In genomic region chr13:78022164-78022877, GRCh38 we compare ENCODE assay signal across 8 cellular contexts.
DNase-seq lines count a peak whose midpoint lies in the region; ATAC-seq, FAIRE-seq and TF ChIP-seq lines count a peak whose summit lies in the region.

No MANE protein-coding gene starts in this region.

- intact Hi-C loops in left cardiac atrium (cut with DNase I), result no loop called here

- no peak for TF ChIP-seq CTCF in D721Med (IDR thresholded peaks at IDR 0.05; ENCODE audit: insufficient read depth, missing control alignments)

- peak; percentile 100 for ATAC-seq in GM18520 (IDR thresholded peaks at IDR 0.05; ENCODE audit: unreplicated experiment)
- peak; percentile 100 for ATAC-seq in HG02642 (IDR thresholded peaks at IDR 0.05; ENCODE audit: poor library complexity, unreplicated experiment)
- ATAC-seq in left cardiac atrium, result peak in 1 of 2 donors; percentile 72

- DNase-seq in NAMALWA (ENCODE audit: low spot score), result peak; percentile 84
- peak; percentile 2 for DNase-seq in activated CD8-positive, alpha-beta memory T cell treated with anti-CD3 and anti-CD28 coated beads, Interleukin-2, amount 50 U/mL, for 24 hours (ENCODE audit: extremely low read depth)
- peak; percentile 19 for DNase-seq in left cardiac atrium
- DNase-seq in stimulated activated CD8-positive, alpha-beta memory T cell treated with anti-CD3 and anti-CD28 coated beads, Interleukin-12 subunit alpha, Interleukin-12 subunit beta, amount 100 ng/mL, for 1 hour (ENCODE audit: low read depth), result peak; percentile 4
- no peak for DNase-seq in D721Med (ENCODE audit: insufficient read length, low spot score)
- no peak for DNase-seq in SK-N-DZ (ENCODE audit: low spot score)

- no peak for FAIRE-seq in D721Med (lab: Jason Lieb, UNC)

Comparison
In these comparisons a context has a peak if more than half of its experiments do, and no peak if none do; other contexts are left out.
1. DNase-seq: peak in NAMALWA (single experiment), activated CD8-positive, alpha-beta memory T cell treated with anti-CD3 and anti-CD28 coated beads, Interleukin-2, amount 50 U/mL, for 24 hours (single experiment), left cardiac atrium (single experiment) and stimulated activated CD8-positive, alpha-beta memory T cell treated with anti-CD3 and anti-CD28 coated beads, Interleukin-12 subunit alpha, Interleukin-12 subunit beta, amount 100 ng/mL, for 1 hour (single experiment); none in D721Med (single experiment) and SK-N-DZ (single experiment).